ENCODE assay signal across 38 cellular contexts in the genomic region with DNA sequence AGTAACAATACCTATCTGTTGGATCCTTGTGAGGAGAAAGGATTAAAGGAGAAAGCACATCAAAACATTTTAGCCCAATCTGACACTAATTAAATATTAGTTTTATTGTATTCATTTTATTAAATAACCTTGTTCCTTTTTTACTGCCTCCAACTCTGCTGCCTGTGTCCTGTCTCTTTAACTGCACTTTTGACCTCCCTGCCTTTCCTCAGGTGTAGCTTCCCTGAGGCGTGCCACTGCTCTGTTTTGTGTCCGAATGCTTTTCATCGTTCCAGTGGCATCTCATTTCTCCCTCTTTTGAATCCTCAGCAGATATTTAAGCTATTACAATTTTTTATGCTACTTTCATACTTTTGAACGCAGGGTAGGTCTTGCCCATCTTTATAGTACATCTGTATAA.
"Had no signal": no experiment of that assay in that cellular context is flagged by ENCODE, and none has a peak within 500 bp of the region (broad histone marks: within the 10 kb centered on the region; RNA-seq: fewer than 3 reads in every experiment).

No MANE protein-coding gene starts in this region.

- H3K36me3 Mint-ChIP-seq: activated naive CD4-positive, alpha-beta T cell treated with anti-CD3 and anti-CD28 coated beads, Interleukin-2, amount 50 U/mL, for 72 hours had no signal

- H3K4me1 Mint-ChIP-seq: activated naive CD8-positive, alpha-beta T cell treated with anti-CD3 and anti-CD28 coated beads, Interleukin-2, amount 10 ng/mL, durations not matched to agents 7 days and 5 days; activated naive CD8-positive, alpha-beta T cell treated with anti-CD3 and anti-CD28 coated beads, Interleukin-2, amount 50 U/mL, for 24 hours; activated T-helper 17 cell treated with anti-CD3 and anti-CD28 coated beads, Interleukin-2, amount 50 U/mL, for 72 hours; brain had no signal

- H3K27me3 ChIP-seq: adrenal gland, ascending aorta, body of pancreas, brain microvascular endothelial cell, breast epithelium, cardiac muscle cell had no signal

- H3K4me3 ChIP-seq: adrenal gland, ascending aorta, body of pancreas, breast epithelium, cardiac muscle cell had no signal

- H3K4me1 ChIP-seq: adrenal gland, ascending aorta, body of pancreas, breast epithelium had no signal

- H3K4me3 Mint-ChIP-seq: activated naive CD4-positive, alpha-beta T cell treated with anti-CD3 and anti-CD28 coated beads for 36 hours; activated naive CD4-positive, alpha-beta T cell treated with anti-CD3 and anti-CD28 coated beads, Interleukin-2, amount 10 ng/mL, durations not matched to agents 7 days and 5 days; activated naive CD4-positive, alpha-beta T cell treated with anti-CD3 and anti-CD28 coated beads, Interleukin-2, amount 50 U/mL, for 24 hours; activated naive CD8-positive, alpha-beta T cell; activated naive CD8-positive, alpha-beta T cell treated with anti-CD3 and anti-CD28 coated beads for 36 hours; activated naive CD8-positive, alpha-beta T cell treated with anti-CD3 and anti-CD28 coated beads, Interleukin-2, amount 10 ng/mL, durations not matched to agents 7 days and 5 days; activated naive CD8-positive, alpha-beta T cell treated with anti-CD3 and anti-CD28 coated beads, Interleukin-2, amount 50 U/mL, for 24 hours; activated T-cell treated with anti-CD3 and anti-CD28 coated beads, Interleukin-2, amount 50 U/mL, for 24 hours; activated T-cell treated with anti-CD3 and anti-CD28 coated beads, Interleukin-2, amount 50 U/mL, for 4 hours; activated T-cell treated with anti-CD3 and anti-CD28 coated beads, Interleukin-2, amount 50 U/mL, for 72 hours; activated T-helper 1 cell treated with anti-CD3 and anti-CD28 coated beads, Interleukin-12 subunit alpha, Interleukin-12 subunit beta, Interleukin-2, Interleukin-4 antibody, amounts not matched to agents 30 ng/mL and 10 ng/mL and 1 ng/mL, durations not matched to agents 14 hours and 24 hours and 36 hours; activated T-helper 17 cell treated with anti-CD3 and anti-CD28 coated beads, Interleukin-2, amount 50 U/mL, for 72 hours; brain had no signal

- DNase-seq: activated effector memory CD4-positive, alpha-beta T cell treated with anti-CD3 and anti-CD28 coated beads, Interleukin-2, amount 50 U/mL, for 16 hours; activated effector memory CD4-positive, alpha-beta T cell treated with Interleukin-2 at 50 U/mL for 16 hours; activated gamma-delta T cell; activated gamma-delta T cell treated with Interleukin-2 at 50 U/mL for 16 hours; activated naive CD4-positive, alpha-beta T cell; activated naive CD4-positive, alpha-beta T cell treated with anti-CD3 and anti-CD28 coated beads for 36 hours; activated naive CD4-positive, alpha-beta T cell treated with anti-CD3 and anti-CD28 coated beads, Interleukin-2, amount 10 ng/mL, durations not matched to agents 7 days and 5 days; activated naive CD4-positive, alpha-beta T cell treated with anti-CD3 and anti-CD28 coated beads, Interleukin-2, amount 50 U/mL, for 16 hours; activated naive CD4-positive, alpha-beta T cell treated with Interleukin-2 at 50 U/mL for 16 hours; activated naive CD8-positive, alpha-beta T cell treated with anti-CD3 and anti-CD28 coated beads for 36 hours; activated naive CD8-positive, alpha-beta T cell treated with anti-CD3 and anti-CD28 coated beads, Interleukin-2, amount 10 ng/mL, durations not matched to agents 7 days and 5 days; activated naive CD8-positive, alpha-beta T cell treated with anti-CD3 and anti-CD28 coated beads, Interleukin-2, amount 50 U/mL, for 24 hours; activated T-cell treated with anti-CD3 and anti-CD28 coated beads for 4 hours; activated T-cell treated with anti-CD3 and anti-CD28 coated beads, Interleukin-2, amount 50 U/mL, for 1 hour; activated T-cell treated with anti-CD3 and anti-CD28 coated beads, Interleukin-2, amount 50 U/mL, for 24 hours; activated T-cell treated with anti-CD3 and anti-CD28 coated beads, Interleukin-2, amount 50 U/mL, for 4 hours; activated T-cell treated with anti-CD3 and anti-CD28 coated beads, Interleukin-2, amount 50 U/mL, for 48 hours; activated T-cell treated with anti-CD3 and anti-CD28 coated beads, Interleukin-2, amount 50 U/mL, for 72 hours; adrenal gland; amniotic stem cell; amygdala; anterior cingulate cortex; aorta; body of pancreas; brain microvascular endothelial cell; caudate nucleus; central memory CD4-positive, alpha-beta T cell; cerebellar nuclear complex had no signal

- H3K9me3 ChIP-seq: adrenal gland, ascending aorta, body of pancreas, breast epithelium had no signal

- ATAC-seq: activated naive CD4-positive, alpha-beta T cell treated with anti-CD3 and anti-CD28 coated beads, Interleukin-2, amount 50 U/mL, for 72 hours; activated naive CD8-positive, alpha-beta T cell treated with anti-CD3 and anti-CD28 coated beads, Interleukin-2, amount 50 U/mL, for 24 hours; activated T-cell treated with anti-CD3 and anti-CD28 coated beads, Interleukin-2, amount 50 U/mL, for 4 hours; activated T-cell treated with anti-CD3 and anti-CD28 coated beads, Interleukin-2, amount 50 U/mL, for 72 hours; activated T-helper 17 cell treated with anti-CD3 and anti-CD28 coated beads, Interleukin-2, amount 50 U/mL, for 72 hours; body of pancreas had no signal

- H3K9me3 Mint-ChIP-seq: activated naive CD4-positive, alpha-beta T cell treated with anti-CD3 and anti-CD28 coated beads for 36 hours; activated naive CD4-positive, alpha-beta T cell treated with anti-CD3 and anti-CD28 coated beads, Interleukin-2, amount 10 ng/mL, durations not matched to agents 7 days and 5 days; activated naive CD4-positive, alpha-beta T cell treated with anti-CD3 and anti-CD28 coated beads, Interleukin-2, amount 50 U/mL, for 24 hours; activated naive CD4-positive, alpha-beta T cell treated with anti-CD3 and anti-CD28 coated beads, Interleukin-2, amount 50 U/mL, for 72 hours; activated naive CD8-positive, alpha-beta T cell treated with anti-CD3 and anti-CD28 coated beads for 36 hours; activated naive CD8-positive, alpha-beta T cell treated with anti-CD3 and anti-CD28 coated beads, Interleukin-2, amount 10 ng/mL, durations not matched to agents 7 days and 5 days; activated naive CD8-positive, alpha-beta T cell treated with anti-CD3 and anti-CD28 coated beads, Interleukin-2, amount 50 U/mL, for 24 hours; activated T-cell treated with anti-CD3 and anti-CD28 coated beads, Interleukin-2, amount 50 U/mL, for 24 hours; activated T-cell treated with anti-CD3 and anti-CD28 coated beads, Interleukin-2, amount 50 U/mL, for 4 hours; activated T-cell treated with anti-CD3 and anti-CD28 coated beads, Interleukin-2, amount 50 U/mL, for 72 hours; activated T-helper 1 cell treated with anti-CD3 and anti-CD28 coated beads, Interleukin-12 subunit alpha, Interleukin-12 subunit beta, Interleukin-2, Interleukin-4 antibody, amounts not matched to agents 30 ng/mL and 10 ng/mL and 1 ng/mL, durations not matched to agents 14 hours and 24 hours and 36 hours; activated T-helper 17 cell treated with anti-CD3 and anti-CD28 coated beads, Interleukin-2, amount 50 U/mL, for 72 hours; activated T-helper 2 cell treated with anti-CD3 and anti-CD28 coated beads, Interferon-gamma antibody, Interleukin-2, Interleukin-4, amounts not matched to agents 10 μg/mL and 5 μg/mL and 100 μg/mL, durations not matched to agents 14 hours and 24 hours and 36 hours; brain had no signal

- H3K27ac Mint-ChIP-seq: activated naive CD4-positive, alpha-beta T cell treated with anti-CD3 and anti-CD28 coated beads for 36 hours; activated naive CD4-positive, alpha-beta T cell treated with anti-CD3 and anti-CD28 coated beads, Interleukin-2, amount 10 ng/mL, durations not matched to agents 7 days and 5 days; activated naive CD4-positive, alpha-beta T cell treated with anti-CD3 and anti-CD28 coated beads, Interleukin-2, amount 50 U/mL, for 24 hours; activated naive CD8-positive, alpha-beta T cell; activated naive CD8-positive, alpha-beta T cell treated with anti-CD3 and anti-CD28 coated beads for 36 hours; activated naive CD8-positive, alpha-beta T cell treated with anti-CD3 and anti-CD28 coated beads, Interleukin-2, amount 10 ng/mL, durations not matched to agents 7 days and 5 days; activated naive CD8-positive, alpha-beta T cell treated with anti-CD3 and anti-CD28 coated beads, Interleukin-2, amount 50 U/mL, for 24 hours; activated T-cell treated with anti-CD3 and anti-CD28 coated beads, Interleukin-2, amount 50 U/mL, for 24 hours; activated T-cell treated with anti-CD3 and anti-CD28 coated beads, Interleukin-2, amount 50 U/mL, for 72 hours; activated T-helper 1 cell treated with anti-CD3 and anti-CD28 coated beads, Interleukin-12 subunit alpha, Interleukin-12 subunit beta, Interleukin-2, Interleukin-4 antibody, amounts not matched to agents 30 ng/mL and 10 ng/mL and 1 ng/mL, durations not matched to agents 14 hours and 24 hours and 36 hours; activated T-helper 17 cell treated with anti-CD3 and anti-CD28 coated beads, Interleukin-2, amount 50 U/mL, for 72 hours; activated T-helper 2 cell treated with anti-CD3 and anti-CD28 coated beads, Interferon-gamma antibody, Interleukin-2, Interleukin-4, amounts not matched to agents 10 μg/mL and 5 μg/mL and 100 μg/mL, durations not matched to agents 14 hours and 24 hours and 36 hours; brain had no signal

- H3K27me3 Mint-ChIP-seq: activated naive CD4-positive, alpha-beta T cell treated with anti-CD3 and anti-CD28 coated beads, Interleukin-2, amount 10 ng/mL, durations not matched to agents 7 days and 5 days; activated naive CD4-positive, alpha-beta T cell treated with anti-CD3 and anti-CD28 coated beads, Interleukin-2, amount 50 U/mL, for 24 hours; activated naive CD8-positive, alpha-beta T cell; activated naive CD8-positive, alpha-beta T cell treated with anti-CD3 and anti-CD28 coated beads for 36 hours; activated naive CD8-positive, alpha-beta T cell treated with anti-CD3 and anti-CD28 coated beads, Interleukin-2, amount 10 ng/mL, durations not matched to agents 7 days and 5 days; activated naive CD8-positive, alpha-beta T cell treated with anti-CD3 and anti-CD28 coated beads, Interleukin-2, amount 50 U/mL, for 24 hours; activated T-cell treated with anti-CD3 and anti-CD28 coated beads, Interleukin-2, amount 50 U/mL, for 24 hours; activated T-helper 17 cell treated with anti-CD3 and anti-CD28 coated beads, Interleukin-2, amount 50 U/mL, for 72 hours; brain had no signal

- H3K36me3 ChIP-seq: breast epithelium had no signal

- H3K27ac ChIP-seq: adrenal gland, ascending aorta, body of pancreas, brain microvascular endothelial cell, breast epithelium, cardiac muscle cell had no signal
